1 cellular context compared by ENCODE assay signal in genomic region chr22:18001040-18001893, GRCh38.
TF ChIP-seq lines count a peak whose summit lies in the region.

No MANE protein-coding gene starts in this region.

TF ChIP-seq in K562, 482 proteins besides CTCF, POLR2A, EP300 and RAD21 (continued from another document and continues in another):
- TF ChIP-seq ID3 (CRISPR knock-in tag; IDR thresholded peaks at IDR 0.05) (no peak), ID3 (tag; IDR thresholded peaks at IDR 0.05) (no peak; the same call in none of the 2 replicates), SETDB1 (IDR thresholded peaks at IDR 0.05; ENCODE audit: low read length) (no peak), ZNF551 (CRISPR knock-in tag; IDR thresholded peaks at IDR 0.05) (no peak), ZNF280A (IDR thresholded peaks at IDR 0.05; ENCODE audit: low read depth, partially characterized antibody) (no peak), KAT8 (IDR thresholded peaks at IDR 0.05; ENCODE audit: low read depth) (no peak), KLF6 (CRISPR knock-in tag; IDR thresholded peaks at IDR 0.05; ENCODE audit: borderline replicate concordance) (peak; percentile 24; the same call in 1 of the 2 replicates), E2F6 (IDR thresholded peaks at IDR 0.05; ENCODE audit: borderline replicate concordance in 1 of 2, extremely low read depth in 1 of 2, insufficient read depth in 1 of 2, insufficient read length in 1 of 2, low read depth in 1 of 2, low read length in 1 of 2, poor library complexity in 1 of 2, severe bottlenecking in 1 of 2) (peak; percentile 60 to 78), E2F5 (CRISPR knock-in tag; IDR thresholded peaks at IDR 0.05) (no peak), TAF9B (IDR thresholded peaks at IDR 0.05; ENCODE audit: partially characterized antibody) (no peak), TCFL5 (CRISPR knock-in tag; conservative IDR thresholded peaks at IDR 0.05) (no peak), GTF2A2 (tag; IDR thresholded peaks at IDR 0.05) (no peak), ZSCAN32 (CRISPR knock-in tag; IDR thresholded peaks at IDR 0.05) (no peak), SAFB (IDR thresholded peaks at IDR 0.05; ENCODE audit: borderline replicate concordance, low read depth, low read length) (no peak), CBX8 (IDR thresholded peaks at IDR 0.05; ENCODE audit: borderline replicate concordance, extremely low read depth, low read depth, low read length, poor library complexity, severe bottlenecking) (no peak), RFX1 (IDR thresholded peaks at IDR 0.05) (no peak), TSHZ1 (CRISPR knock-in tag; IDR thresholded peaks at IDR 0.05) (no peak), TAF1 (IDR thresholded peaks at IDR 0.05; ENCODE audit: control insufficient read depth, extremely low read depth, insufficient read depth, low read length, severe bottlenecking) (peak; percentile 61), HINFP (tag; conservative IDR thresholded peaks at IDR 0.05; ENCODE audit: low read depth) (no peak), STAT5A (IDR thresholded peaks at IDR 0.05; ENCODE audit: borderline replicate concordance, low read length) (no peak), NRF1 (conservative IDR thresholded peaks at IDR 0.05 in 1 of 2, IDR thresholded peaks at IDR 0.05 in 1 of 2) (peak; percentile 76 to 79), SMAD3 (CRISPR knock-in tag; conservative IDR thresholded peaks at IDR 0.05) (no peak; the same call in 1 of the 2 replicates), CEBPG (CRISPR knock-in tag; IDR thresholded peaks at IDR 0.05) (no peak; the same call in 1 of the 2 replicates), CEBPG (tag; conservative IDR thresholded peaks at IDR 0.05 in 1 of 2, IDR thresholded peaks at IDR 0.05 in 1 of 2) (no peak), HNRNPUL1 (IDR thresholded peaks at IDR 0.05; ENCODE audit: low read length) (no peak), CCAR2 (IDR thresholded peaks at IDR 0.05; ENCODE audit: low read depth, low read length) (no peak), PTRF (tag; IDR thresholded peaks at IDR 0.05) (no peak), ZBTB33 (CRISPR knock-in tag; IDR thresholded peaks at IDR 0.05) (peak; percentile 5; the same call in 1 of the 2 replicates), MEIS2 (IDR thresholded peaks at IDR 0.05; ENCODE audit: partially characterized antibody) (no peak), HNRNPL (IDR thresholded peaks at IDR 0.05; ENCODE audit: low read depth, low read length) (peak; percentile 83; the same call in 1 of the 2 replicates), ZNF311 (CRISPR knock-in tag; IDR thresholded peaks at IDR 0.05) (no peak), RERE (CRISPR knock-in tag; IDR thresholded peaks at IDR 0.05; ENCODE audit: borderline replicate concordance) (no peak), ZNF696 (CRISPR knock-in tag; conservative IDR thresholded peaks at IDR 0.05) (no peak), MTA1 (IDR thresholded peaks at IDR 0.05; ENCODE audit: borderline replicate concordance) (no peak), ZKSCAN8 (CRISPR knock-in tag; IDR thresholded peaks at IDR 0.05) (no peak), ESRRA (IDR thresholded peaks at IDR 0.05; ENCODE audit: borderline replicate concordance, low read depth) (0 out of 2 replicates have a peak, but pooled peaks have one; percentile 45), USF2 (CRISPR knock-in tag; IDR thresholded peaks at IDR 0.05) (no peak; the same call in 1 of the 2 replicates), PRDM10 (IDR thresholded peaks at IDR 0.05; ENCODE audit: partially characterized antibody) (peak; percentile 100), EGR1 (conservative IDR thresholded peaks at IDR 0.05) (peak; percentile 58), TCF7 (IDR thresholded peaks at IDR 0.05; ENCODE audit: borderline replicate concordance) (no peak)
